ENCODE assay signal across 1 cellular context in the genomic region with DNA sequence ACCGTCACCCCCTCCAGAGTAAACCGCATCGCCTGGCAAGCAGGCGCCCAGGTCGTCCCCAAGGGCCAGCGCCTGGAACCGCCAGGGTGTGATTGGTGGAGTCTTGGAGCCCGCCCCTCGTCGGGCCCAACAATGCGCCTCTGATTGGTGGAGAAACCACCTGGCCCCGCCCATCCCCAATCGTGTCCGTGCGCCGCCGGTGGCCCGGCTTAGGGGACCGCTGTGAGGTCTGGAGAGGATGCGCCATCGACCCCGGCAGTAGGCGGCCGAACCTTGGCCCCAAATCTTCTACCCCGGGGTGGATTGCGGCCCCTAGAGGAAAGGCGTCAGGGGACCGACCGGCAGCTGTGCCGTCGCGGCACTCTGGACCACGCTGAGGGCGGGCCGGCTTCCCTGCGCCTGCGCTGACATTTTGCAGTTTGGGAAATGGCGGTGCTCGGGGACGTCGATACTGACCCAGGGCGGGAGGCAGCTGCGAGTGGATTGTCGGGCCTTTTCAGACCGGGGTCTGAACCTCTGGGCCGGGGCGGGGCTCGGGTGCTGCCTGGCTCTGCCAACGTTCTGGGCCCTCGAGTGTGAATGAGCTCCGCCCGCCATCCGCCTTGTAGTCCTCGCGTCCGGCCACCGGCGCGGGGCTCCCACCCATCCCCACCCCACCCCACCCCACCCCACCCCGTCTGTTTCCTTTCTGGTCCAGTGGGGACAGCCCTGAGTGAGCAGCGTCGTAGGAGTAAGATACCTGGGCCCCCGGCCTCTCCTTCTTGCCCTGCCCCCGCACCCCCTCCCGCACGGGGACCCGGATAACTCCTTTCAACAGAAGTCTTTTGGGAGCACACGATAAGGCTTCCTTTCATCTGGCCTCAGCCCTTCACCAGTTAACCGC.
TF ChIP-seq lines count a peak whose summit lies in the region.

No MANE protein-coding gene starts in this region.

TF ChIP-seq in K562, 482 proteins besides CTCF, POLR2A, EP300 and RAD21 (continued from another document and continues in another):
- TF ChIP-seq ZBTB12 (CRISPR knock-in tag; IDR thresholded peaks at IDR 0.05) (no peak), ZNF699 (CRISPR knock-in tag; IDR thresholded peaks at IDR 0.05; ENCODE audit: insufficient replicate concordance) (no peak), FOXP1 (CRISPR knock-in tag; IDR thresholded peaks at IDR 0.05) (peak; percentile 83; the same call in 1 of the 2 replicates), ZEB2 (IDR thresholded peaks at IDR 0.05) (0 out of 2 replicates have a peak, but pooled peaks have one; percentile 51), HDGF (IDR thresholded peaks at IDR 0.05) (no peak), MAZ (CRISPR knock-in tag; conservative IDR thresholded peaks at IDR 0.05 in 1 of 2, IDR thresholded peaks at IDR 0.05 in 1 of 2) (peak; percentile 69 to 81), RBFOX2 (IDR thresholded peaks at IDR 0.05; ENCODE audit: low read depth, low read length) (peak; percentile 94), ARNT (IDR thresholded peaks at IDR 0.05) (no peak; a peak in 1 of 4 replicates), NCOA4 (IDR thresholded peaks at IDR 0.05; ENCODE audit: partially characterized antibody) (no peak), GMEB1 (CRISPR knock-in tag; IDR thresholded peaks at IDR 0.05) (no peak), FOXK2 (conservative IDR thresholded peaks at IDR 0.05 in 1 of 2, IDR thresholded peaks at IDR 0.05 in 1 of 2; ENCODE audit: low read depth in 2 of 2) (no peak; a peak in 1 of 4 replicates), STAT5B (CRISPR knock-in tag; IDR thresholded peaks at IDR 0.05) (no peak), CREM (IDR thresholded peaks at IDR 0.05; ENCODE audit: low read depth) (peak; percentile 65), NR2C1 (IDR thresholded peaks at IDR 0.05) (no peak), NR2C1 (tag; IDR thresholded peaks at IDR 0.05) (no peak), MGA (IDR thresholded peaks at IDR 0.05) (peak; percentile 88), ZNF217 (CRISPR knock-in tag; IDR thresholded peaks at IDR 0.05) (no peak), MNT (conservative IDR thresholded peaks at IDR 0.05) (peak; percentile 69 to 72), ARHGAP35 (IDR thresholded peaks at IDR 0.05; ENCODE audit: partially characterized antibody) (peak; percentile 54), ZNF551 (CRISPR knock-in tag; IDR thresholded peaks at IDR 0.05) (no peak), ZNF316 (IDR thresholded peaks at IDR 0.05) (no peak), GABPA (tag; conservative IDR thresholded peaks at IDR 0.05; ENCODE audit: low read depth) (peak; percentile 17; the same call in 1 of the 2 replicates), MCM3 (IDR thresholded peaks at IDR 0.05) (no peak), MED1 (CRISPR knock-in tag; IDR thresholded peaks at IDR 0.05; ENCODE audit: borderline replicate concordance) (no peak)
- TF ChIP-seq, protein P1, sequence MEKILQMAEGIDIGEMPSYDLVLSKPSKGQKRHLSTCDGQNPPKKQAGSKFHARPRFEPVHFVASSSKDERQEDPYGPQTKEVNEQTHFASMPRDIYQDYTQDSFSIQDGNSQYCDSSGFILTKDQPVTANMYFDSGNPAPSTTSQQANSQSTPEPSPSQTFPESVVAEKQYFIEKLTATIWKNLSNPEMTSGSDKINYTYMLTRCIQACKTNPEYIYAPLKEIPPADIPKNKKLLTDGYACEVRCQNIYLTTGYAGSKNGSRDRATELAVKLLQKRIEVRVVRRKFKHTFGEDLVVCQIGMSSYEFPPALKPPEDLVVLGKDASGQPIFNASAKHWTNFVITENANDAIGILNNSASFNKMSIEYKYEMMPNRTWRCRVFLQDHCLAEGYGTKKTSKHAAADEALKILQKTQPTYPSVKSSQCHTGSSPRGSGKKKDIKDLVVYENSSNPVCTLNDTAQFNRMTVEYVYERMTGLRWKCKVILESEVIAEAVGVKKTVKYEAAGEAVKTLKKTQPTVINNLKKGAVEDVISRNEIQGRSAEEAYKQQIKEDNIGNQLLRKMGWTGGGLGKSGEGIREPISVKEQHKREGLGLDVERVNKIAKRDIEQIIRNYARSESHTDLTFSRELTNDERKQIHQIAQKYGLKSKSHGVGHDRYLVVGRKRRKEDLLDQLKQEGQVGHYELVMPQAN (IDR thresholded peaks at IDR 0.05; ENCODE audit: borderline replicate concordance): peak; percentile 29; the same call in 1 of the 2 replicates
- TF ChIP-seq, protein P2, sequence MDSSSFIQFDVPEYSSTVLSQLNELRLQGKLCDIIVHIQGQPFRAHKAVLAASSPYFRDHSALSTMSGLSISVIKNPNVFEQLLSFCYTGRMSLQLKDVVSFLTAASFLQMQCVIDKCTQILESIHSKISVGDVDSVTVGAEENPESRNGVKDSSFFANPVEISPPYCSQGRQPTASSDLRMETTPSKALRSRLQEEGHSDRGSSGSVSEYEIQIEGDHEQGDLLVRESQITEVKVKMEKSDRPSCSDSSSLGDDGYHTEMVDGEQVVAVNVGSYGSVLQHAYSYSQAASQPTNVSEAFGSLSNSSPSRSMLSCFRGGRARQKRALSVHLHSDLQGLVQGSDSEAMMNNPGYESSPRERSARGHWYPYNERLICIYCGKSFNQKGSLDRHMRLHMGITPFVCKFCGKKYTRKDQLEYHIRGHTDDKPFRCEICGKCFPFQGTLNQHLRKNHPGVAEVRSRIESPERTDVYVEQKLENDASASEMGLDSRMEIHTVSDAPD (CRISPR knock-in tag; IDR thresholded peaks at IDR 0.05): no peak
- TF ChIP-seq, protein P3, sequence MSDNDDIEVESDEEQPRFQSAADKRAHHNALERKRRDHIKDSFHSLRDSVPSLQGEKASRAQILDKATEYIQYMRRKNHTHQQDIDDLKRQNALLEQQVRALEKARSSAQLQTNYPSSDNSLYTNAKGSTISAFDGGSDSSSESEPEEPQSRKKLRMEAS (CRISPR knock-in tag; IDR thresholded peaks at IDR 0.05): peak; percentile 67; the same call in 1 of the 2 replicates
- TF ChIP-seq, protein P4, sequence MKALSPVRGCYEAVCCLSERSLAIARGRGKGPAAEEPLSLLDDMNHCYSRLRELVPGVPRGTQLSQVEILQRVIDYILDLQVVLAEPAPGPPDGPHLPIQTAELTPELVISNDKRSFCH (CRISPR knock-in tag; IDR thresholded peaks at IDR 0.05): no peak
- TF ChIP-seq, protein P4 (tag; IDR thresholded peaks at IDR 0.05): peak; percentile 52; the same call in 1 of the 2 replicates
- TF ChIP-seq, protein P5, sequence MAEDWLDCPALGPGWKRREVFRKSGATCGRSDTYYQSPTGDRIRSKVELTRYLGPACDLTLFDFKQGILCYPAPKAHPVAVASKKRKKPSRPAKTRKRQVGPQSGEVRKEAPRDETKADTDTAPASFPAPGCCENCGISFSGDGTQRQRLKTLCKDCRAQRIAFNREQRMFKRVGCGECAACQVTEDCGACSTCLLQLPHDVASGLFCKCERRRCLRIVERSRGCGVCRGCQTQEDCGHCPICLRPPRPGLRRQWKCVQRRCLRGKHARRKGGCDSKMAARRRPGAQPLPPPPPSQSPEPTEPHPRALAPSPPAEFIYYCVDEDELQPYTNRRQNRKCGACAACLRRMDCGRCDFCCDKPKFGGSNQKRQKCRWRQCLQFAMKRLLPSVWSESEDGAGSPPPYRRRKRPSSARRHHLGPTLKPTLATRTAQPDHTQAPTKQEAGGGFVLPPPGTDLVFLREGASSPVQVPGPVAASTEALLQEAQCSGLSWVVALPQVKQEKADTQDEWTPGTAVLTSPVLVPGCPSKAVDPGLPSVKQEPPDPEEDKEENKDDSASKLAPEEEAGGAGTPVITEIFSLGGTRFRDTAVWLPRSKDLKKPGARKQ (CRISPR knock-in tag; IDR thresholded peaks at IDR 0.05): no peak
